8 cellular contexts compared by ENCODE assay signal in genomic region chr15:35673093-35673573, GRCh38.
A peak's percentile ranks its signal among the peaks of the same experiment; 100 is the strongest.
DNase-seq lines count a peak whose midpoint lies in the region; ATAC-seq and TF ChIP-seq lines count a peak whose summit lies in the region.

No MANE protein-coding gene starts in this region.

- no peaks in the 10 kb centered on the region for H3K27me3 ChIP-seq in lung (ENCODE audit: control insufficient read depth, insufficient read depth)

- WGBS in lung, 2 donors = 33% methylated on average over 8 of the region's 8 CpGs

- DNase-seq in GM12865 (ENCODE audit: low read depth) (peak; percentile 49), lung (ENCODE audit: low spot score) (no peak), NCI-H1105 treated with DMSO at 0.1 percent for 48 hours (lab: John Stamatoyannopoulos, UW) (no peak), NCI-H2171 (lab: John Stamatoyannopoulos, UW) (no peak), germinal center (ENCODE audit: low spot score) (no peak)
- peak; percentile 32 for DNase-seq in activated CD4-positive, alpha-beta memory T cell treated with anti-CD3 and anti-CD28 coated beads for 36 hours

- no peaks in the 10 kb centered on the region for H3K36me3 ChIP-seq in lung (ENCODE audit: control insufficient read depth in 2 of 2, insufficient read depth in 2 of 2, low read length in 2 of 2)

- no peak overlapping the region for H3K27ac Mint-ChIP-seq in activated CD4-positive, alpha-beta memory T cell treated with anti-CD3 and anti-CD28 coated beads for 36 hours

- intact Hi-C loops in activated CD4-positive, alpha-beta memory T cell treated with anti-CD3 and anti-CD28 coated beads for 36 hours (cut with micrococcal nuclease) = loop anchor here (1.0 to 2.0 kb wide), 3 partner anchors 16 to 678 kb away; partner anchors contain the start of gene DPH6

- H3K36me3 Mint-ChIP-seq in activated CD4-positive, alpha-beta memory T cell treated with anti-CD3 and anti-CD28 coated beads for 36 hours = no peaks in the 10 kb centered on the region

- CTCF ChIA-PET in activated CD4-positive, alpha-beta memory T cell treated with anti-CD3 and anti-CD28 coated beads for 36 hours (lab: Charles Lee) = no interaction called here

- H3K4me1 Mint-ChIP-seq in activated CD4-positive, alpha-beta memory T cell treated with anti-CD3 and anti-CD28 coated beads for 36 hours (ENCODE audit: low read depth) = peaks cover 12% of the 10 kb centered on the region

- POLR2A ChIA-PET in activated CD4-positive, alpha-beta memory T cell treated with anti-CD3 and anti-CD28 coated beads for 36 hours (lab: Charles Lee) = no interaction called here

- H3K4me3 ChIP-seq in GM12865 (ENCODE audit: low read depth, low read length) = no peak overlapping the region
- H3K4me3 ChIP-seq in lung = no peak overlapping the region

- TF ChIP-seq CTCF in GM12865 (IDR thresholded peaks at IDR 0.05; ENCODE audit: insufficient read depth, low read depth, low read length, missing control alignments) = no peak
- no peak for TF ChIP-seq CTCF in lung (IDR thresholded peaks at IDR 0.05; ENCODE audit: control extremely low read depth, extremely low read depth)

- peaks cover 10% of the 10 kb centered on the region for H3K27me3 Mint-ChIP-seq in activated CD4-positive, alpha-beta memory T cell treated with anti-CD3 and anti-CD28 coated beads for 36 hours

- H3K9me3 Mint-ChIP-seq in activated CD4-positive, alpha-beta memory T cell treated with anti-CD3 and anti-CD28 coated beads for 36 hours = no peaks in the 10 kb centered on the region

- no peak overlapping the region for H3K4me3 Mint-ChIP-seq in activated CD4-positive, alpha-beta memory T cell treated with anti-CD3 and anti-CD28 coated beads for 36 hours

- H3K4me1 ChIP-seq in lung (ENCODE audit: control insufficient read depth in 2 of 2, insufficient read depth in 2 of 2, low read length in 2 of 2) = peaks cover 2 to 29% of the 10 kb centered on the region in 2 donors

- H3K9me3 ChIP-seq in lung (ENCODE audit: control insufficient read depth in 2 of 2, insufficient read depth in 1 of 2, low read length in 1 of 2) = no peaks in the 10 kb centered on the region

- H3K27ac ChIP-seq in lung (ENCODE audit: low read depth in 1 of 2, low read length in 1 of 2) = peak overlapping the region in 1 of 2 donors; percentile 81

- ATAC-seq in HG02588 (IDR thresholded peaks at IDR 0.05; ENCODE audit: unreplicated experiment) = peak; percentile 65
- ATAC-seq in lung (ENCODE audit: insufficient read depth, low FRiP score) = peak; percentile 25
- no peak for ATAC-seq in GM21526 (IDR thresholded peaks at IDR 0.05; ENCODE audit: low FRiP score, unreplicated experiment)

Comparison
In these comparisons a context has a peak if more than half of its experiments do, and no peak if none do; other contexts are left out.
1. DNase-seq: peak in GM12865 (single experiment) and activated CD4-positive, alpha-beta memory T cell treated with anti-CD3 and anti-CD28 coated beads for 36 hours (single experiment); none in lung (single experiment), NCI-H1105 treated with DMSO at 0.1 percent for 48 hours (single experiment), NCI-H2171 (single experiment) and germinal center (single experiment).